In genomic region chr1:224762701-224763100, GRCh38 we compare ENCODE assay signal across 22 cellular contexts.
DNase-seq lines count a peak whose midpoint lies in the region; ATAC-seq and TF ChIP-seq lines count a peak whose summit lies in the region.
"Had no signal": no experiment of that assay in that cellular context is flagged by ENCODE, and none has a peak within 500 bp of the region (broad histone marks: within the 10 kb centered on the region; RNA-seq: fewer than 3 reads in every experiment).

No MANE protein-coding gene starts in this region.

- H3K4me1 ChIP-seq in endodermal cell (ENCODE audit: control insufficient read depth, insufficient read depth, low read length) (no peaks in the 10 kb centered on the region), vagina (no peaks in the 10 kb centered on the region)
- H3K4me1 ChIP-seq: BE2C, BLaER1 had no signal

- H3K9ac ChIP-seq in endodermal cell (ENCODE audit: extremely low read depth, low read length, poor library complexity, severe bottlenecking): no peak overlapping the region
- H3K9ac ChIP-seq: BLaER1 had no signal

- no peak for TF ChIP-seq POLR2A in vagina (IDR thresholded peaks at IDR 0.05)

- H3K4me1 Mint-ChIP-seq in endodermal cell: peaks cover 14% of the 10 kb centered on the region
- peaks cover 5% of the 10 kb centered on the region for H3K4me1 Mint-ChIP-seq in neural crest cell
- H3K4me1 Mint-ChIP-seq: CD14-positive monocyte; CD4-positive, CD25-positive, alpha-beta regulatory T cell had no signal

- H3K27me3 Mint-ChIP-seq in endodermal cell (ENCODE audit: insufficient read depth) (peaks cover 19% of the 10 kb centered on the region), neural crest cell (ENCODE audit: low read depth) (no peaks in the 10 kb centered on the region)
- H3K27me3 Mint-ChIP-seq: CD4-positive, CD25-positive, alpha-beta regulatory T cell had no signal

- H3K4me3 Mint-ChIP-seq in endodermal cell (no peak overlapping the region), neural crest cell (no peak overlapping the region)
- H3K4me3 Mint-ChIP-seq: CD14-positive monocyte; CD4-positive, CD25-positive, alpha-beta regulatory T cell; CD8-positive, alpha-beta T cell had no signal

- peaks cover 4% of the 10 kb centered on the region for H3K27me3 ChIP-seq in endodermal cell (ENCODE audit: control insufficient read depth, insufficient read depth, low read length, poor library complexity, severe bottlenecking)
- H3K27me3 ChIP-seq in vagina: no peaks in the 10 kb centered on the region
- H3K27me3 ChIP-seq: BE2C, BLaER1 had no signal

- TF ChIP-seq CTCF in endodermal cell (conservative IDR thresholded peaks at IDR 0.05): no peak
- TF ChIP-seq CTCF in neural crest cell (conservative IDR thresholded peaks at IDR 0.05): no peak
- no peak for TF ChIP-seq CTCF in vagina (IDR thresholded peaks at IDR 0.05)

- no peak overlapping the region for H3K27ac ChIP-seq in endodermal cell (ENCODE audit: low read depth, low read length)
- H3K27ac ChIP-seq in vagina: no peak overlapping the region
- H3K27ac ChIP-seq: BLaER1 had no signal

- H3K36me3 ChIP-seq in endodermal cell (ENCODE audit: control insufficient read depth, insufficient read depth, low read length) (no peaks in the 10 kb centered on the region), vagina (no peaks in the 10 kb centered on the region)
- H3K36me3 ChIP-seq: BE2C, BLaER1 had no signal

- H3K9me3 Mint-ChIP-seq in endodermal cell (peaks cover 18% of the 10 kb centered on the region), neural crest cell (peaks cover 11% of the 10 kb centered on the region)

- H3K36me3 Mint-ChIP-seq in endodermal cell (ENCODE audit: low read depth) (peaks cover 5% of the 10 kb centered on the region), neural crest cell (ENCODE audit: low read depth) (no peaks in the 10 kb centered on the region)
- H3K36me3 Mint-ChIP-seq: CD14-positive monocyte; CD4-positive, CD25-positive, alpha-beta regulatory T cell; CD8-positive, alpha-beta T cell had no signal

- intact Hi-C loops in vagina (cut with DNase I): no loop called here

- peaks cover 21% of the 10 kb centered on the region for H3K9me3 ChIP-seq in endodermal cell (ENCODE audit: control insufficient read depth, low read length)
- H3K9me3 ChIP-seq in vagina: no peaks in the 10 kb centered on the region
- H3K9me3 ChIP-seq: BE2C had no signal

- 63 to 87% methylated on average over 1 to 3 of the region's 3 CpGs for WGBS in endodermal cell (ENCODE audit: insufficient coverage in 1 of 2, insufficient read length in 1 of 2), 2 experiments

- H3K4me3 ChIP-seq in endodermal cell (ENCODE audit: low read length) (no peak overlapping the region), vagina (no peak overlapping the region)
- H3K4me3 ChIP-seq: BLaER1, GM12878 had no signal

- H3K27ac Mint-ChIP-seq in endodermal cell (no peak overlapping the region), neural crest cell (ENCODE audit: unreplicated experiment) (peak overlapping the region; percentile 59)
- H3K27ac Mint-ChIP-seq: CD14-positive monocyte; CD4-positive, CD25-positive, alpha-beta regulatory T cell; CD8-positive, alpha-beta T cell had no signal

- DNase-seq in endodermal cell: peak; percentile 1
- DNase-seq in neural crest cell (ENCODE audit: low read depth, low spot score): no peak
- peak; percentile 52 to 71 for DNase-seq in vagina (ENCODE audit: extremely low spot score in 2 of 2)
- no peak for DNase-seq in Kasumi-1 (lab: John Stamatoyannopoulos, UW)
- DNase-seq in COR-L47 (lab: John Stamatoyannopoulos, UW): no peak
- DNase-seq: 8988T; ACHN; BE2C; C1 segment of cervical spinal cord; CD4-positive, CD25-positive, alpha-beta regulatory T cell; CD8-positive, alpha-beta T cell; DMS 273 treated with DMSO at 0.1 percent for 48 hours; DMS153; DMS53; DMS79; DND-41; EL; GDM1 had no signal

- no peak for ATAC-seq in HG03135 (IDR thresholded peaks at IDR 0.05; ENCODE audit: unreplicated experiment)
- ATAC-seq: CD8-positive, alpha-beta T cell; GM12878 had no signal

Comparison
In these comparisons a context has a peak if more than half of its experiments do, and no peak if none do; other contexts are left out.
1. DNase-seq: peak in endodermal cell (single experiment) and vagina (2 of 2); none in neural crest cell (single experiment), Kasumi-1 (0 of 2) and COR-L47 (single experiment).